In genomic region chr10:67772894-67773511, GRCh38 we compare ENCODE assay signal across 8 cellular contexts.
DNase-seq lines count a peak whose midpoint lies in the region; ATAC-seq and TF ChIP-seq lines count a peak whose summit lies in the region.

No MANE protein-coding gene starts in this region.

- no peaks in the 10 kb centered on the region for H3K27me3 ChIP-seq in tibial nerve

- no peak for TF ChIP-seq POLR2A in tibial nerve (IDR thresholded peaks at IDR 0.05)

- no peak overlapping the region for H3K27ac ChIP-seq in tibial nerve

- no peak overlapping the region for H3K4me3 ChIP-seq in tibial nerve

- peak; percentile 97 for ATAC-seq in GM18870 (IDR thresholded peaks at IDR 0.05; ENCODE audit: unreplicated experiment)
- peak; percentile 95 for ATAC-seq in HG02623 (IDR thresholded peaks at IDR 0.05; ENCODE audit: unreplicated experiment)

- peak in 1 of 2 donors; percentile 19 for TF ChIP-seq EP300 in tibial nerve (IDR thresholded peaks at IDR 0.05)

- peak; percentile 99 for DNase-seq in MV-4-11 (lab: John Stamatoyannopoulos, UW)
- peak; percentile 77 for DNase-seq in medulla oblongata (ENCODE audit: extremely low spot score)
- DNase-seq in NCI-H1417 treated with DMSO at 0.1 percent for 48 hours (lab: John Stamatoyannopoulos, UW) = no peak
- DNase-seq in tibial nerve (ENCODE audit: low spot score in 2 of 2) = no peak
- DNase-seq in stimulated activated CD4-positive, alpha-beta T cell treated with anti-CD3 and anti-CD28 coated beads, Interleukin-4, amount 100 ng/mL, for 24 hours = no peak
- DNase-seq in NCI-H1436 treated with DMSO at 0.1 percent for 48 hours (lab: John Stamatoyannopoulos, UW) = no peak

- no peak for TF ChIP-seq CTCF in tibial nerve (IDR thresholded peaks at IDR 0.05)

- no peaks in the 10 kb centered on the region for H3K9me3 ChIP-seq in tibial nerve

- H3K36me3 ChIP-seq in tibial nerve = no peaks in the 10 kb centered on the region

- no peaks in the 10 kb centered on the region for H3K4me1 ChIP-seq in tibial nerve

Comparison
In these comparisons a context has a peak if more than half of its experiments do, and no peak if none do; other contexts are left out.
1. DNase-seq: peak in MV-4-11 (single experiment) and medulla oblongata (single experiment); none in NCI-H1417 treated with DMSO at 0.1 percent for 48 hours (single experiment), tibial nerve (0 of 2), stimulated activated CD4-positive, alpha-beta T cell treated with anti-CD3 and anti-CD28 coated beads, Interleukin-4, amount 100 ng/mL, for 24 hours (single experiment) and NCI-H1436 treated with DMSO at 0.1 percent for 48 hours (single experiment).